Comparison of ENCODE assay signal across 8 cellular contexts in the genomic region with DNA sequence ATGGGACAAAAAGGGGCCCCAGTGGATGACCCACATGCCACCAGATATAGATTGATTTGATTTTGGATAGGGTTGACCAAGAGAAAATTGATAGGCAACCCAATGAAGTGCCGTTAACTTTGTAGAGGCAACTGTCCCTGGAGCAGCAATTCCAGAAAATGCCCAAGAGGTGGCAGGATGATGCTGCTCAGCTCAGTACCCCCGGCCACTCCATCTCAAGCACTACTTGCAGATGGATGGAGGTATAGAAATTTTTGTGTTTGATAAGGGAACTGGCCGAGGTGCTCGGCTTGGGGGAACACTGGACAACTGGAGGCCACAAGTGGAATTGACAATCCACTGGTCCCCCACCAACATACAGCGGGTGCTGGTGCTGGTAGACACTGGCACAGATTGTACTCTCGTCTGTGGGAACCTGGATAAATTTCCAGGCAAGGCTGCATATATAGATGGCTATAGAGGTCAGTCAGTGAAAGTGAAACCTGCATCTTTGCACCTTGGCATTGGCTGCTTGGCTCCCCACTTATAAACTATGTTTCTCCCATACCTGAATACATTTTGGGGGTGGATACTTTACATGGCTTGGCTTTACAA.
DNase-seq lines count a peak whose midpoint lies in the region; ATAC-seq lines count a peak whose summit lies in the region.

No MANE protein-coding gene starts in this region.

- H3K27ac Mint-ChIP-seq in activated naive CD4-positive, alpha-beta T cell treated with anti-CD3 and anti-CD28 coated beads, Interleukin-2, amount 10 ng/mL, durations not matched to agents 7 days and 5 days = no peak overlapping the region

- DNase-seq in EL = peak; percentile 69
- DNase-seq in HAP-1 (ENCODE audit: low spot score in 2 of 2) = peak; percentile 54 to 70
- peak; percentile 43 for DNase-seq in NCI-H226
- DNase-seq in activated naive CD4-positive, alpha-beta T cell treated with anti-CD3 and anti-CD28 coated beads, Interleukin-2, amount 10 ng/mL, durations not matched to agents 7 days and 5 days = peak; percentile 55
- DNase-seq in Right ventricle myocardium superior = no peak
- peak; percentile 46 for DNase-seq in pulmonary artery endothelial cell (ENCODE audit: low read depth, low spot score)

- intact Hi-C loops in Right ventricle myocardium superior (cut with DNase I) = loop anchor here (5.0 kb wide), 1 partner anchor 276 kb away; no protein-coding TSS in a partner anchor

- in situ Hi-C loops in HAP-1 (cut with MboI; ENCODE audit: low sequenced_read_pairs) = no loop called here

- no peaks in the 10 kb centered on the region for H3K27me3 Mint-ChIP-seq in activated naive CD4-positive, alpha-beta T cell treated with anti-CD3 and anti-CD28 coated beads, Interleukin-2, amount 10 ng/mL, durations not matched to agents 7 days and 5 days

- H3K4me1 ChIP-seq in HAP-1 = no peaks in the 10 kb centered on the region

- H3K36me3 Mint-ChIP-seq in activated naive CD4-positive, alpha-beta T cell treated with anti-CD3 and anti-CD28 coated beads, Interleukin-2, amount 10 ng/mL, durations not matched to agents 7 days and 5 days = peaks cover 12% of the 10 kb centered on the region

- peaks cover 18% of the 10 kb centered on the region for H3K9me3 Mint-ChIP-seq in activated naive CD4-positive, alpha-beta T cell treated with anti-CD3 and anti-CD28 coated beads, Interleukin-2, amount 10 ng/mL, durations not matched to agents 7 days and 5 days

- no peaks in the 10 kb centered on the region for H3K36me3 ChIP-seq in HAP-1 (replicated peaks)

- H3K4me1 Mint-ChIP-seq in activated naive CD4-positive, alpha-beta T cell treated with anti-CD3 and anti-CD28 coated beads, Interleukin-2, amount 10 ng/mL, durations not matched to agents 7 days and 5 days = peaks cover 12% of the 10 kb centered on the region

- H3K4me3 ChIP-seq in HAP-1 = no peak overlapping the region

- peaks cover 3% of the 10 kb centered on the region; the same call in 1 of the 2 replicates for H3K9me3 ChIP-seq in HAP-1

- CTCF ChIA-PET in activated naive CD4-positive, alpha-beta T cell treated with anti-CD3 and anti-CD28 coated beads, Interleukin-2, amount 10 ng/mL, durations not matched to agents 7 days and 5 days (lab: Charles Lee) = no interaction called here

- no peaks in the 10 kb centered on the region for H3K27me3 ChIP-seq in HAP-1 (ENCODE audit: low read depth)

- peak; percentile 89 for ATAC-seq in Right ventricle myocardium superior (ENCODE audit: poor library complexity)
- ATAC-seq in GM21737 (IDR thresholded peaks at IDR 0.05; ENCODE audit: unreplicated experiment) = no peak
- ATAC-seq in HG02763 (IDR thresholded peaks at IDR 0.05; ENCODE audit: unreplicated experiment) = no peak

- no peak overlapping the region for H3K4me3 Mint-ChIP-seq in activated naive CD4-positive, alpha-beta T cell treated with anti-CD3 and anti-CD28 coated beads, Interleukin-2, amount 10 ng/mL, durations not matched to agents 7 days and 5 days
